13 cellular contexts compared by ENCODE assay signal in the genomic region with DNA sequence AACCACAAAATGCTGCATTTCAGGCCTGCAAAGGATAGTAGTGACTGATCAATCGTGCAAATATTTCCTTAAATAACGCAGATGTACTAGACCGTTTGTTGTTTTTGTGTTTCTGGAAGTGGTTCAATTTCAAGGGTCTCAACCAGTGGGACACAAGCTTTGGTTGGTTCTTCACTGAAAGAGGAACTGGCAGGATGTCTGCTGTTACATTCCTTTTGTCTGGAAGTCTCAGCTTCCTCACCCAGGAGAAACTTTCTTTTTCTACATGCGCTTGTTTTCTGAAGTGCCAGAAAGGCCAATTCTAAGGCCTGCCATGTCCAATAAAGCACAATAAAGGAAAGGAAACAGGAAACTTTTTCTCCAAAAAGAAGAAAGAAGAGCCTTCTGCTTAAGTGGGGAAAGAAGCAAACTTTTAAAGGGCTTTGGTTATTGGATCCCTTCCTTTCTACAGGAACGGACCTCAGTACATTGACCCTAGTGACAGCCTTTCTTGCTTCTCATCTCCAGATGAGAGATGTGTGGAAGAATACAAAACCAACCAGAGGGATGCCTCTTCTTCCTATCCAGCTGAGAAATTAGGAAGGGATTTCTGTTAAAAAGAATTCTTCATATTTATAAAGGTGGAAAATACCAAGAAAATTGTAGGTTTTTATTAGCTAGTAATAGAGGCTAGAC. TPM values are rescaled to one million over a fixed set of nuclear protein-coding genes. Genes with fewer than 3 reads are reported as not detected.
DNase-seq lines count a peak whose midpoint lies in the region; ATAC-seq lines count a peak whose summit lies in the region.
"Had no signal": no experiment of that assay in that cellular context is flagged by ENCODE, and none has a peak within 500 bp of the region (broad histone marks: within the 10 kb centered on the region; RNA-seq: fewer than 3 reads in every experiment).

No MANE protein-coding gene starts in this region.

- H3K79me1 ChIP-seq in mesendoderm (ENCODE audit: low read length), result no peaks in the 10 kb centered on the region

- peak overlapping the region; percentile 46 for H2AFZ ChIP-seq in ACC112 (ENCODE audit: low read length, unreplicated experiment)

- H2BK5ac ChIP-seq in mesendoderm (ENCODE audit: low read length), result no peak overlapping the region

- H3K23ac ChIP-seq in mesendoderm (ENCODE audit: low read length), result no peak overlapping the region

- H3K27me3 ChIP-seq in ACC112 (ENCODE audit: insufficient read depth, low read length), result no peaks in the 10 kb centered on the region
- H3K27me3 ChIP-seq in mesendoderm (ENCODE audit: insufficient read depth, low read length, poor library complexity), result no peaks in the 10 kb centered on the region

- H3K9ac ChIP-seq in mesendoderm (ENCODE audit: low read length), result no peak overlapping the region

- H4K5ac ChIP-seq in mesendoderm (ENCODE audit: low read length), result no peak overlapping the region

- no CpG with 5 or more reads among the region's 5 CpGs for WGBS in mesendoderm (ENCODE audit: extremely low coverage, insufficient coverage, low lambda C conversion rate)

- no peak overlapping the region for H2BK15ac ChIP-seq in mesendoderm (replicated peaks; ENCODE audit: low read depth)

- H3K4me2 ChIP-seq in mesendoderm (ENCODE audit: low read length), result no peak overlapping the region

- ATAC-seq in GM19397 (IDR thresholded peaks at IDR 0.05; ENCODE audit: unreplicated experiment) (no peak), GM21526 (IDR thresholded peaks at IDR 0.05; ENCODE audit: low FRiP score, unreplicated experiment) (no peak)
- ATAC-seq: naive thymus-derived CD8-positive, alpha-beta T cell had no signal

- H3K18ac ChIP-seq in mesendoderm (ENCODE audit: low read length), result no peak overlapping the region

- peak overlapping the region; percentile 93 for H3K4me3 ChIP-seq in ACC112 (ENCODE audit: low read depth, low read length)
- H3K4me3 ChIP-seq in mesendoderm (ENCODE audit: low read length), result no peak overlapping the region
- H3K4me3 ChIP-seq: upper lobe of right lung had no signal

- peak overlapping the region; percentile 26 for H3K56ac ChIP-seq in mesendoderm (ENCODE audit: low read length)

- H3K79me2 ChIP-seq in ACC112 (ENCODE audit: control insufficient read depth, insufficient read depth, low read length, unreplicated experiment), result peaks cover 31% of the 10 kb centered on the region
- peaks cover 7% of the 10 kb centered on the region for H3K79me2 ChIP-seq in mesendoderm (ENCODE audit: control insufficient read depth, insufficient read depth, low read length)

- H2BK120ac ChIP-seq in mesendoderm (ENCODE audit: low read depth, low read length), result no peak overlapping the region

- H3K4ac ChIP-seq in mesendoderm (ENCODE audit: low read depth, low read length), result no peak overlapping the region

- peaks cover 32% of the 10 kb centered on the region for H3K4me1 ChIP-seq in ACC112 (ENCODE audit: control insufficient read depth, insufficient read depth, low read length, unreplicated experiment)
- H3K4me1 ChIP-seq in mesendoderm (ENCODE audit: control insufficient read depth, low read depth, low read length), result no peaks in the 10 kb centered on the region

- H3K36me3 ChIP-seq in ACC112 (ENCODE audit: insufficient read depth, low read length) (peaks cover 12% of the 10 kb centered on the region), mesendoderm (ENCODE audit: control insufficient read depth, insufficient read depth, low read length) (no peaks in the 10 kb centered on the region)
- H3K36me3 ChIP-seq: upper lobe of right lung had no signal

- H3K27ac ChIP-seq in ACC112 (ENCODE audit: low read depth, low read length) (peak overlapping the region; percentile 97), mesendoderm (ENCODE audit: low read depth, low read length) (no peak overlapping the region)
- H3K27ac ChIP-seq: upper lobe of right lung had no signal

- in situ Hi-C loops in ACHN (cut with HindIII; ENCODE audit: low pct_ligation_motif_present, low pct_unique_long_range_greater_than_20kb, low sequenced_read_pairs), result loop anchor here (25.0 kb wide), 1 partner anchor 244 kb away; no protein-coding TSS in a partner anchor

- DNase-seq in HS-5 (ENCODE audit: low read depth) (peak; percentile 40), cerebellar cortex (ENCODE audit: low spot score) (peak; percentile 76), mesendoderm (peak; percentile 30), ACHN (no peak), iPS-NIHi7 (ENCODE audit: extremely low spot score) (no peak)
- DNase-seq: activated CD4-positive, alpha-beta T cell treated with anti-CD3 and anti-CD28 coated beads, Interleukin-2, amount 50 U/mL, for 48 hours; MM.1S; naive thymus-derived CD8-positive, alpha-beta T cell; T-helper 2 cell; upper lobe of right lung had no signal

- H2AK5ac ChIP-seq in mesendoderm (ENCODE audit: low read length), result no peak overlapping the region

- H4K8ac ChIP-seq in mesendoderm (ENCODE audit: low read depth, low read length), result no peak overlapping the region

RNA-seq across cellular contexts. Expression of gene DKK1, which starts 4.2 kb away (rescaled TPM):
- 23.1 TPM for polyA plus RNA-seq in mesendoderm (2013, experiment 1 of 2)
- 19.6 TPM for polyA plus RNA-seq in mesendoderm (2013, experiment 2 of 2)
- polyA plus RNA-seq: naive thymus-derived CD8-positive, alpha-beta T cell had no signal

Comparison
In these comparisons a context has a peak if more than half of its experiments do, and no peak if none do; other contexts are left out.
1. DNase-seq: peak in HS-5 (single experiment), cerebellar cortex (single experiment) and mesendoderm (single experiment); none in ACHN (single experiment) and iPS-NIHi7 (single experiment).